Comparison of ENCODE assay signal across 22 cellular contexts in genomic region chr18:21479721-21480120, GRCh38.
"Had no signal": no experiment of that assay in that cellular context is flagged by ENCODE, and none has a peak within 500 bp of the region (broad histone marks: within the 10 kb centered on the region; RNA-seq: fewer than 3 reads in every experiment).

No MANE protein-coding gene starts in this region.

- H3K27me3 ChIP-seq: body of pancreas, breast epithelium, SJCRH30 had no signal

- H3K36me3 ChIP-seq: breast epithelium, SJCRH30 had no signal

- H3K9me3 Mint-ChIP-seq: activated CD4-positive, alpha-beta T cell treated with anti-CD3 and anti-CD28 coated beads, Interleukin-2, amount 10 ng/mL, durations not matched to agents 24 days and 14 days; activated CD8-positive, alpha-beta T cell treated with anti-CD3 and anti-CD28 coated beads for 36 hours; activated naive CD4-positive, alpha-beta T cell treated with anti-CD3 and anti-CD28 coated beads, Interleukin-2, amount 50 U/mL, for 24 hours; activated naive CD8-positive, alpha-beta T cell treated with anti-CD3 and anti-CD28 coated beads, Interleukin-2, amount 10 ng/mL, durations not matched to agents 7 days and 5 days; activated T-cell treated with anti-CD3 and anti-CD28 coated beads, Interleukin-2, amount 50 U/mL, for 24 hours; activated T-helper 2 cell treated with anti-CD3 and anti-CD28 coated beads, Interferon-gamma antibody, Interleukin-2, Interleukin-4, amounts not matched to agents 10 μg/mL and 5 μg/mL and 100 μg/mL, durations not matched to agents 14 hours and 24 hours and 36 hours had no signal

- H3K36me3 Mint-ChIP-seq: activated naive CD4-positive, alpha-beta T cell treated with anti-CD3 and anti-CD28 coated beads, Interleukin-2, amount 50 U/mL, for 24 hours; activated naive CD8-positive, alpha-beta T cell treated with anti-CD3 and anti-CD28 coated beads, Interleukin-2, amount 10 ng/mL, durations not matched to agents 7 days and 5 days had no signal

- H3K4me1 ChIP-seq: body of pancreas, breast epithelium had no signal

- H3K9me3 ChIP-seq: body of pancreas, breast epithelium, SJCRH30 had no signal

- H3K4me1 Mint-ChIP-seq: activated CD4-positive, alpha-beta T cell treated with anti-CD3 and anti-CD28 coated beads, Interleukin-2, amount 10 ng/mL, durations not matched to agents 24 days and 14 days; activated naive CD4-positive, alpha-beta T cell treated with anti-CD3 and anti-CD28 coated beads, Interleukin-2, amount 50 U/mL, for 24 hours; activated naive CD8-positive, alpha-beta T cell treated with anti-CD3 and anti-CD28 coated beads, Interleukin-2, amount 10 ng/mL, durations not matched to agents 7 days and 5 days had no signal

- ATAC-seq: activated CD8-positive, alpha-beta T cell treated with anti-CD3 and anti-CD28 coated beads for 36 hours; body of pancreas; Panc1 had no signal

- H3K4me3 Mint-ChIP-seq: activated CD4-positive, alpha-beta T cell treated with anti-CD3 and anti-CD28 coated beads, Interleukin-2, amount 10 ng/mL, durations not matched to agents 24 days and 14 days; activated CD8-positive, alpha-beta T cell treated with anti-CD3 and anti-CD28 coated beads for 36 hours; activated naive CD4-positive, alpha-beta T cell treated with anti-CD3 and anti-CD28 coated beads, Interleukin-2, amount 50 U/mL, for 24 hours; activated naive CD8-positive, alpha-beta T cell treated with anti-CD3 and anti-CD28 coated beads, Interleukin-2, amount 10 ng/mL, durations not matched to agents 7 days and 5 days; activated T-cell treated with anti-CD3 and anti-CD28 coated beads, Interleukin-2, amount 50 U/mL, for 24 hours had no signal

- H3K4me3 ChIP-seq: body of pancreas, breast epithelium, SJCRH30, SK-N-MC had no signal

- H3K27ac Mint-ChIP-seq: activated CD4-positive, alpha-beta T cell treated with anti-CD3 and anti-CD28 coated beads, Interleukin-2, amount 10 ng/mL, durations not matched to agents 24 days and 14 days; activated CD8-positive, alpha-beta T cell treated with anti-CD3 and anti-CD28 coated beads for 36 hours; activated naive CD4-positive, alpha-beta T cell treated with anti-CD3 and anti-CD28 coated beads, Interleukin-2, amount 50 U/mL, for 24 hours; activated naive CD8-positive, alpha-beta T cell treated with anti-CD3 and anti-CD28 coated beads, Interleukin-2, amount 10 ng/mL, durations not matched to agents 7 days and 5 days; activated T-cell treated with anti-CD3 and anti-CD28 coated beads, Interleukin-2, amount 50 U/mL, for 24 hours; activated T-helper 2 cell treated with anti-CD3 and anti-CD28 coated beads, Interferon-gamma antibody, Interleukin-2, Interleukin-4, amounts not matched to agents 10 μg/mL and 5 μg/mL and 100 μg/mL, durations not matched to agents 14 hours and 24 hours and 36 hours had no signal

- H3K27ac ChIP-seq: body of pancreas, breast epithelium, SJCRH30, SK-N-MC had no signal

- DNase-seq: activated CD4-positive, alpha-beta T cell treated with anti-CD3 and anti-CD28 coated beads, Interleukin-2, amount 10 ng/mL, durations not matched to agents 24 days and 14 days; activated CD4-positive, alpha-beta T cell treated with anti-CD3 and anti-CD28 coated beads, Interleukin-2, amount 50 U/mL, for 4 hours; activated CD8-positive, alpha-beta T cell treated with anti-CD3 and anti-CD28 coated beads for 36 hours; activated gamma-delta T cell; activated naive CD4-positive, alpha-beta T cell treated with Interleukin-2 at 50 U/mL for 16 hours; activated naive CD8-positive, alpha-beta T cell treated with anti-CD3 and anti-CD28 coated beads, Interleukin-2, amount 10 ng/mL, durations not matched to agents 7 days and 5 days; activated T-cell treated with anti-CD3 and anti-CD28 coated beads, Interleukin-2, amount 50 U/mL, for 24 hours; body of pancreas; NCI-H1105; NCI-H1417 treated with DMSO at 0.1 percent for 48 hours; NCI-H187 treated with DMSO at 0.1 percent for 48 hours; NCI-H2081; NCI-H345; NCI-H524 treated with DMSO at 0.1 percent for 48 hours; SHP77; SJCRH30; T1000 had no signal
